ENCODE assay signal across 1 cellular context in the genomic region with DNA sequence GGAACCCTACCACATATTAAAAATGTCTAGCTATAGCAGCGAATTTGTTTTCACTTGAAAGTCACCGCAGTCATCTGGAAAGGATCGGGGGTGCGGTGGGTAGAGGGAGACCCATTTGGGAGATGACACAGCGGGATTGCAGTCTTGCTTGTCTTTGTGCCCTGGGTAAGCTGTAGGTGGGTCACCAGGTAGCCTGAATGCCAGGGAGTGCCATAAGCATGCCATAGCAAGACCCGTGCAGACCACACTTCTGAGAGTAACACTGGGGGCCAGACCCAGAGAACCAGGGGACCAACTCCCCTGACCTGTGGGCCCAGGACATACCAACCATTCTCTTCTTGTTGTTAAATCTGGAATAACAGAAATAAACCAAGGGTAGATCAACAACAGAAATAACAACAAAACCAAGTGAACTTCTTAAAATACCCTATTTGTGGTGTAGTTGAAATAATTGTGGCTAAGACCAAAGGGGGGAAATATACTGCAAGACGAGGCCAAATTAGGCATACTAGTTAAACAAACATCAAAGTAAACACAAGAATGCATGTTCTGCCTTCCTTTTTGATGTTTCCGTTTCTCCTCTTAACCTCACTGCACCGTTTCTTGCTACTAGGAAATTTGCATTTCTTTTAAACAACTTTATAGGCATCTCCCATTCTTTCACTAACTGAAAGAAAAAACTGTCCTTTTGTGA.
TF ChIP-seq lines count a peak whose summit lies in the region.

No MANE protein-coding gene starts in this region.

TF ChIP-seq in IMR-90, 13 proteins besides CTCF, POLR2A, EP300 and RAD21:
- TF ChIP-seq FOS (IDR thresholded peaks at IDR 0.05; ENCODE audit: low read depth, low read length) (no peak), MAFK (IDR thresholded peaks at IDR 0.05; ENCODE audit: low read depth, low read length) (no peak), MXI1 (IDR thresholded peaks at IDR 0.05; ENCODE audit: borderline replicate concordance, low read depth, low read length) (no peak)
